Comparison of ENCODE assay signal across 1 cellular context in genomic region chr4:17336069-17336468, GRCh38.
TF ChIP-seq lines count a peak whose summit lies in the region.

No MANE protein-coding gene starts in this region.

TF ChIP-seq in endothelial cell of umbilical vein, 7 proteins besides CTCF, POLR2A, EP300 and RAD21 (continued from another document):
- TF ChIP-seq MYC (IDR thresholded peaks at IDR 0.05; ENCODE audit: low read depth, low read length): no peak
TF ChIP-seq in endothelial cell of umbilical vein: peak in this region for 0.
